In the genomic region with DNA sequence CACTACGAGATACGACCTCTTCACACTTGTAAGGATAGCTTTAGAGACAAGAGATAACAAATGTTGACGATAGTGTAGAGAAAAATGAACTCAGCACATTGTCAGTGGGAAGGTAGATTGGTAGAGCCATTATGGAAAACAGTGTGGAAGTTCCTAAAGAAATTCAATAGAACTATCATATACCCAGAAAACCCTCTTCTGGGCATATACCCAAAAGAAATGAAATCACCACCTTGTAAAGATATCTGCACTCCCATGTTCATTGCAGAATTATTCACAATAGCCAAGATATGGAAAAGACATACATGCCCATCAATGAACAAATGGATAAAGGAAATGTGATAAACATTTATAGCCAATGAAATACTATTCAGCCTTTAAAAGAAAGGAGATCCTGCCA, we compare ENCODE assay signal across 8 cellular contexts.
"Had no signal": no experiment of that assay in that cellular context is flagged by ENCODE, and none has a peak within 500 bp of the region (broad histone marks: within the 10 kb centered on the region; RNA-seq: fewer than 3 reads in every experiment).

No MANE protein-coding gene starts in this region.

- H3K27ac Mint-ChIP-seq: IgD-negative memory B cell had no signal

- H3K36me3 Mint-ChIP-seq: IgD-negative memory B cell had no signal

- H3K4me3 ChIP-seq: K562 had no signal

- H3K4me3 Mint-ChIP-seq: IgD-negative memory B cell had no signal

- FAIRE-seq: HepG2, HTR-8/SVneo, K562 had no signal

- H3K4me1 Mint-ChIP-seq: IgD-negative memory B cell had no signal

- DNase-seq: IMR-90, KBM-7, KG1 had no signal

- H3K27me3 Mint-ChIP-seq: IgD-negative memory B cell had no signal

- H3K27ac ChIP-seq: HL-60 had no signal

- ATAC-seq: HepG2, K562 had no signal
